In the genomic region with DNA sequence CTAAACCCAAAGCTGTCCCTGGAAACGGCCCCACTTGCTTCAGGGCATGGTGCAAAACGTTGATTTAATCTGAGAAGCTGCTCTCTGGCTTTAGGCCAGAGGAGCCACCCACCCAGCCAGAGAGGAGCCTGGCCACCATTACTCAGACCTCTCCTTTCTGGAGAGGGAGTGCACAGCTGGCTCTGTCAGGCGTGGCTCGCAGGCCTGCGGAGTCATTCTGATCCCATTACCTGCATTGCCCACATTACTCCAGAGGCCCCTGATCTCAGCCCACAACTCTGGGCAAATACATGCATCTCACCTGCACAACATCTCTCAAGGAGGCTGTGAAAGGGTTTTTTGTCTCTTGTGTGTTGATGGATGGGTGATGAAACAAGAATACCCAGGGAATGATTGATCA, we compare ENCODE assay signal across 1 cellular context.
TF ChIP-seq lines count a peak whose summit lies in the region.

No MANE protein-coding gene starts in this region.

TF ChIP-seq in IMR-90, 13 proteins besides CTCF, POLR2A, EP300 and RAD21 (continued from another document):
- TF ChIP-seq, protein P1, sequence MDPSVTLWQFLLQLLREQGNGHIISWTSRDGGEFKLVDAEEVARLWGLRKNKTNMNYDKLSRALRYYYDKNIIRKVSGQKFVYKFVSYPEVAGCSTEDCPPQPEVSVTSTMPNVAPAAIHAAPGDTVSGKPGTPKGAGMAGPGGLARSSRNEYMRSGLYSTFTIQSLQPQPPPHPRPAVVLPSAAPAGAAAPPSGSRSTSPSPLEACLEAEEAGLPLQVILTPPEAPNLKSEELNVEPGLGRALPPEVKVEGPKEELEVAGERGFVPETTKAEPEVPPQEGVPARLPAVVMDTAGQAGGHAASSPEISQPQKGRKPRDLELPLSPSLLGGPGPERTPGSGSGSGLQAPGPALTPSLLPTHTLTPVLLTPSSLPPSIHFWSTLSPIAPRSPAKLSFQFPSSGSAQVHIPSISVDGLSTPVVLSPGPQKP (IDR thresholded peaks at IDR 0.05; ENCODE audit: borderline replicate concordance, low read depth, low read length): no peak
- no peak for TF ChIP-seq MAZ (IDR thresholded peaks at IDR 0.05; ENCODE audit: borderline replicate concordance, low read depth, low read length)
TF ChIP-seq in IMR-90: peak in this region for 0.
